In genomic region chr12:76996983-76997382, GRCh38 we compare ENCODE assay signal across 1 cellular context.
TF ChIP-seq lines count a peak whose summit lies in the region.

No MANE protein-coding gene starts in this region.

TF ChIP-seq in SK-N-SH treated with all-trans-retinoic acid at 6 μM for 48 hours, 23 proteins besides CTCF, POLR2A, EP300 and RAD21 (continued from another document):
- TF ChIP-seq POU6F1 (CRISPR knock-in tag; IDR thresholded peaks at IDR 0.05; ENCODE audit: borderline replicate concordance, low read depth) (no peak), TCF4 (CRISPR knock-in tag; IDR thresholded peaks at IDR 0.05; ENCODE audit: borderline replicate concordance) (no peak), CREB5 (CRISPR knock-in tag; IDR thresholded peaks at IDR 0.05; ENCODE audit: low read depth) (no peak), ZC3H10 (CRISPR knock-in tag; IDR thresholded peaks at IDR 0.05) (no peak), OSR1 (CRISPR knock-in tag; IDR thresholded peaks at IDR 0.05) (no peak), ZFP3 (CRISPR knock-in tag; IDR thresholded peaks at IDR 0.05) (no peak), CSDC2 (CRISPR knock-in tag; IDR thresholded peaks at IDR 0.05) (no peak)
